ENCODE assay signal across 19 cellular contexts in genomic region chr21:41943468-41944250, GRCh38. TPM values are rescaled to one million over a fixed set of nuclear protein-coding genes. Genes with fewer than 3 reads are reported as not detected.
DNase-seq lines count a peak whose midpoint lies in the region; ATAC-seq and TF ChIP-seq lines count a peak whose summit lies in the region.
"Had no signal": no experiment of that assay in that cellular context is flagged by ENCODE, and none has a peak within 500 bp of the region (broad histone marks: within the 10 kb centered on the region; RNA-seq: fewer than 3 reads in every experiment).

No MANE protein-coding gene starts in this region.

- H3K27ac ChIP-seq in adrenal gland, result peak overlapping the region; percentile 10 to 97 (median 84)
- H3K27ac ChIP-seq in aorta (ENCODE audit: low read depth in 1 of 2, low read length in 2 of 2), result no peak overlapping the region
- no peak overlapping the region for H3K27ac ChIP-seq in breast epithelium
- H3K27ac ChIP-seq: BLaER1, Peyer's patch had no signal

- DNase-seq in adrenal gland (peak in 2 of 7 donors; percentile 62 to 65), hippocampal formation (lab: John Stamatoyannopoulos, UW) (peak; percentile 20 to 69), nucleus accumbens (lab: John Stamatoyannopoulos, UW) (peak in 34 of 56 donors; percentile 8 to 71 (median 36)), aorta (peak; percentile 32 to 49), breast epithelium (ENCODE audit: low spot score in 2 of 2) (no peak)
- DNase-seq: DMS153, EL, HCEC 1CT, IMR-90, Kasumi-1, NCI-H1417, NCI-H1930, NCI-H2171, NCI-H510A treated with DMSO at 0.1 percent for 48 hours, Peyer's patch, SHP77 had no signal

- H3K27me3 ChIP-seq in adrenal gland (no peaks in the 10 kb centered on the region), aorta (ENCODE audit: control insufficient read depth in 1 of 2, insufficient read depth in 2 of 2, low read length in 1 of 2) (no peaks in the 10 kb centered on the region), breast epithelium (no peaks in the 10 kb centered on the region)
- H3K27me3 ChIP-seq: BLaER1, Peyer's patch had no signal

- ATAC-seq in aorta (ENCODE audit: low FRiP score), result no peak
- no peak for ATAC-seq in GM19452 (IDR thresholded peaks at IDR 0.05; ENCODE audit: unreplicated experiment)
- no peak for ATAC-seq in HG02938 (IDR thresholded peaks at IDR 0.05; ENCODE audit: unreplicated experiment)

- TF ChIP-seq CTCF in adrenal gland (IDR thresholded peaks at IDR 0.05) (no peak), breast epithelium (IDR thresholded peaks at IDR 0.05) (no peak)

- intact Hi-C loops in adrenal gland (cut with DNase I), result no loop called here
- intact Hi-C loops in aorta (cut with DNase I), result no loop called here
- intact Hi-C loops in breast epithelium (cut with DNase I; ENCODE audit: low total_unique reads), result no loop called here

- TF ChIP-seq POLR2A in adrenal gland (IDR thresholded peaks at IDR 0.05), result no peak
- no peak for TF ChIP-seq POLR2A in breast epithelium (IDR thresholded peaks at IDR 0.05)

- H3K4me1 ChIP-seq in adrenal gland (replicated peaks in 1 of 2), result peaks cover 35 to 49% of the 10 kb centered on the region in 2 donors
- no peaks in the 10 kb centered on the region for H3K4me1 ChIP-seq in aorta (ENCODE audit: control insufficient read depth in 1 of 2, insufficient read depth in 2 of 2, low read length in 2 of 2)
- H3K4me1 ChIP-seq in breast epithelium, result peaks cover 0 to 3% of the 10 kb centered on the region in 2 donors
- H3K4me1 ChIP-seq: Peyer's patch had no signal

- WGBS in adrenal gland, 4 donors, result 59 to 67% (median 65%) methylated on average over 19 to 24 of the region's 24 CpGs
- WGBS in aorta, 2 donors, result 88 to 91% methylated on average over 24 of the region's 24 CpGs

- peaks cover 0 to 35% of the 10 kb centered on the region in 2 donors for H3K36me3 ChIP-seq in adrenal gland (replicated peaks in 1 of 2)
- H3K36me3 ChIP-seq in aorta (ENCODE audit: control insufficient read depth in 1 of 2, insufficient read depth in 2 of 2, low read length in 1 of 2), result peaks cover 0 to 1% of the 10 kb centered on the region in 2 donors
- H3K36me3 ChIP-seq in breast epithelium, result no peaks in the 10 kb centered on the region

- H3K9me3 ChIP-seq in adrenal gland (replicated peaks in 1 of 3) (no peaks in the 10 kb centered on the region), aorta (ENCODE audit: control insufficient read depth, low read length) (no peaks in the 10 kb centered on the region), breast epithelium (no peaks in the 10 kb centered on the region)
- H3K9me3 ChIP-seq: Peyer's patch had no signal

- H3K4me3 ChIP-seq in adrenal gland (peak overlapping the region in 1 of 4 donors; percentile 13), aorta (ENCODE audit: low read length in 2 of 2) (no peak overlapping the region), breast epithelium (no peak overlapping the region)
- H3K4me3 ChIP-seq: BLaER1, Peyer's patch had no signal

RNA-seq across cellular contexts. Expression of gene C2CD2, which starts 10.2 kb away (rescaled TPM):
- total RNA-seq in adrenal gland, result 100 to 1,000 TPM; 233 to 439 (median 302) TPM
- 100 to 1,000 TPM; 175 to 284 (median 180) TPM for polyA plus RNA-seq in adrenal gland
- total RNA-seq in aorta, result 10 to 100 TPM; 56.8 to 59.8 TPM
- 10 to 100 TPM; 25.5 to 38.9 TPM for polyA plus RNA-seq in aorta
- total RNA-seq in breast epithelium, result 10 to 100 TPM; 37.0 to 73.8 (median 41.6) TPM

Comparison
In these comparisons a context has a peak if more than half of its experiments do, and no peak if none do; other contexts are left out.
1. DNase-seq: peak in hippocampal formation (2 of 2), nucleus accumbens (34 of 56) and aorta (2 of 2); none in breast epithelium (0 of 2).
2. H3K27ac ChIP-seq: peak in adrenal gland (5 of 5); none in aorta (0 of 2) and breast epithelium (0 of 2).